13 cellular contexts compared by ENCODE assay signal in genomic region chr5:111563041-111563822, GRCh38. TPM values are rescaled to one million over a fixed set of nuclear protein-coding genes. Genes with fewer than 3 reads are reported as not detected.
A peak's percentile ranks its signal among the peaks of the same experiment; 100 is the strongest.
DNase-seq lines count a peak whose midpoint lies in the region; ATAC-seq and TF ChIP-seq lines count a peak whose summit lies in the region.
"Had no signal": no experiment of that assay in that cellular context is flagged by ENCODE, and none has a peak within 500 bp of the region (broad histone marks: within the 10 kb centered on the region; RNA-seq: fewer than 3 reads in every experiment).

No MANE protein-coding gene starts in this region.

- WGBS in smooth muscle cell (ENCODE audit: low lambda C conversion rate): 11% methylated on average over 6 of the region's 6 CpGs

- H3K27me3 Mint-ChIP-seq in activated CD4-positive, alpha-beta T cell treated with anti-CD3 and anti-CD28 coated beads, Interleukin-2, amount 10 ng/mL, durations not matched to agents 7 days and 5 days: peaks cover 18% of the 10 kb centered on the region
- peaks cover 0 to 12% of the 10 kb centered on the region in 2 donors for H3K27me3 Mint-ChIP-seq in T-cell

- no peaks in the 10 kb centered on the region for H4K20me1 ChIP-seq in smooth muscle cell (ENCODE audit: low read depth)

- H3K4me3 Mint-ChIP-seq in activated CD4-positive, alpha-beta T cell treated with anti-CD3 and anti-CD28 coated beads, Interleukin-2, amount 10 ng/mL, durations not matched to agents 7 days and 5 days: no peak overlapping the region
- no peak overlapping the region for H3K4me3 Mint-ChIP-seq in T-cell

- peaks cover 5% of the 10 kb centered on the region for H3K9me3 Mint-ChIP-seq in activated CD4-positive, alpha-beta T cell treated with anti-CD3 and anti-CD28 coated beads, Interleukin-2, amount 10 ng/mL, durations not matched to agents 7 days and 5 days
- H3K9me3 Mint-ChIP-seq in T-cell: peaks cover 0 to 12% (median 10%) of the 10 kb centered on the region in 3 donors

- peak; percentile 83 for ATAC-seq in left ventricle myocardium superior
- ATAC-seq in activated CD4-positive, CD25-positive, alpha-beta regulatory T cell treated with anti-CD3 and anti-CD28 coated beads, Interleukin-2, amount 50 U/mL, for 24 hours: no peak
- ATAC-seq in T-cell (replicated peaks in 1 of 4): no peak

- CTCF ChIA-PET in activated CD4-positive, alpha-beta T cell treated with anti-CD3 and anti-CD28 coated beads, Interleukin-2, amount 10 ng/mL, durations not matched to agents 7 days and 5 days (lab: Charles Lee): interaction anchor here (1.1 to 2.0 kb wide), 2 partner anchors 10 to 32 kb away, joined by 3 to 5 read pairs; no protein-coding TSS in a partner anchor
- CTCF ChIA-PET in T-cell (lab: Charles Lee): interaction anchor here in 1 of 2 donors (0.6 to 1.5 kb wide), 3 partner anchors 11 to 17 kb away, joined by 3 read pairs; no protein-coding TSS in a partner anchor

- peaks cover 20% of the 10 kb centered on the region for H3F3A ChIP-seq in smooth muscle cell (ENCODE audit: low read depth)

- H3K36me3 Mint-ChIP-seq in activated CD4-positive, alpha-beta T cell treated with anti-CD3 and anti-CD28 coated beads, Interleukin-2, amount 10 ng/mL, durations not matched to agents 7 days and 5 days (ENCODE audit: low read depth): no peaks in the 10 kb centered on the region
- peaks cover 4% of the 10 kb centered on the region for H3K36me3 Mint-ChIP-seq in T-cell

- intact Hi-C loops in left ventricle myocardium superior (cut with micrococcal nuclease): no loop called here

- H3K27ac Mint-ChIP-seq in activated CD4-positive, alpha-beta T cell treated with anti-CD3 and anti-CD28 coated beads, Interleukin-2, amount 10 ng/mL, durations not matched to agents 7 days and 5 days: no peak overlapping the region
- no peak overlapping the region for H3K27ac Mint-ChIP-seq in T-cell

- peak overlapping the region; percentile 38 for H3K4me2 ChIP-seq in smooth muscle cell

- no peaks in the 10 kb centered on the region for H3K4me1 Mint-ChIP-seq in activated CD4-positive, alpha-beta T cell treated with anti-CD3 and anti-CD28 coated beads, Interleukin-2, amount 10 ng/mL, durations not matched to agents 7 days and 5 days
- H3K4me1 Mint-ChIP-seq in T-cell: no peaks in the 10 kb centered on the region

- POLR2A ChIA-PET in activated CD4-positive, alpha-beta T cell treated with anti-CD3 and anti-CD28 coated beads, Interleukin-2, amount 10 ng/mL, durations not matched to agents 7 days and 5 days (lab: Charles Lee): no interaction called here
- POLR2A ChIA-PET in T-cell (lab: Charles Lee): no interaction called here

- peak; percentile 4 for DNase-seq in DMS79 treated with DMSO at 0.1 percent for 48 hours (lab: John Stamatoyannopoulos, UW)
- no peak for DNase-seq in DMS79 (lab: John Stamatoyannopoulos, UW)
- peak; percentile 50 for DNase-seq in astrocyte of the hippocampus (ENCODE audit: low read depth, low spot score)
- no peak for DNase-seq in left ventricle myocardium superior
- DNase-seq in smooth muscle cell (lab: John Stamatoyannopoulos, UW; ENCODE audit: unreplicated experiment): peak; percentile 13
- no peak for DNase-seq in activated CD4-positive, alpha-beta T cell treated with anti-CD3 and anti-CD28 coated beads, Interleukin-2, amount 10 ng/mL, durations not matched to agents 7 days and 5 days
- DNase-seq in T-cell: no peak
- DNase-seq: erythroblast, NCI-H2107 had no signal

- H3K79me2 ChIP-seq in smooth muscle cell (ENCODE audit: low read depth): no peaks in the 10 kb centered on the region

- peak overlapping the region; percentile 65 for H3K9ac ChIP-seq in smooth muscle cell (ENCODE audit: low read depth)

- H3K36me3 ChIP-seq in smooth muscle cell (ENCODE audit: low read depth): no peaks in the 10 kb centered on the region
- H3K36me3 ChIP-seq: ascending aorta, neutrophil had no signal

- no peak overlapping the region for H3K4me3 ChIP-seq in smooth muscle cell
- H3K4me3 ChIP-seq: ascending aorta had no signal

- no peaks in the 10 kb centered on the region for H3K9me3 ChIP-seq in smooth muscle cell (replicated peaks; ENCODE audit: low read depth)
- H3K9me3 ChIP-seq: neutrophil had no signal

- H3K4me1 ChIP-seq in smooth muscle cell (ENCODE audit: low read depth): peaks cover 6% of the 10 kb centered on the region
- H3K4me1 ChIP-seq: ascending aorta had no signal

- no peak overlapping the region for H2AFZ ChIP-seq in smooth muscle cell (ENCODE audit: low read depth)

- no peak for TF ChIP-seq CTCF in smooth muscle cell (IDR thresholded peaks at IDR 0.05; ENCODE audit: borderline replicate concordance, insufficient read depth, poor library complexity, severe bottlenecking)

- H3K27me3 ChIP-seq in smooth muscle cell (ENCODE audit: low read depth): no peaks in the 10 kb centered on the region
- H3K27me3 ChIP-seq: ascending aorta, neutrophil had no signal

- H3K27ac ChIP-seq in smooth muscle cell (ENCODE audit: low read depth): peak overlapping the region; percentile 93
- H3K27ac ChIP-seq: 22Rv1, ascending aorta, neutrophil had no signal

RNA-seq across cellular contexts. Expression of gene STARD4, which starts 50.9 kb away (rescaled TPM):
- 3.8 TPM for total RNA-seq in left ventricle myocardium superior
- total RNA-seq in smooth muscle cell: 123 and 152 TPM in 2 replicates
- polyA plus RNA-seq in smooth muscle cell: 32.8 and 41.7 TPM in 2 replicates
- 10 to 100 TPM; 33.7 to 37.4 TPM for total RNA-seq in activated CD4-positive, alpha-beta T cell treated with anti-CD3 and anti-CD28 coated beads, Interleukin-2, amount 10 ng/mL, durations not matched to agents 7 days and 5 days
- 10 to 100 TPM; 10.2 to 16.5 (median 12.0) TPM for total RNA-seq in T-cell

Comparison
In these comparisons a context has a peak if more than half of its experiments do, and no peak if none do; other contexts are left out.
1. DNase-seq: peak in DMS79 treated with DMSO at 0.1 percent for 48 hours (single experiment), astrocyte of the hippocampus (single experiment) and smooth muscle cell (single experiment); none in DMS79 (single experiment), left ventricle myocardium superior (single experiment), activated CD4-positive, alpha-beta T cell treated with anti-CD3 and anti-CD28 coated beads, Interleukin-2, amount 10 ng/mL, durations not matched to agents 7 days and 5 days (single experiment) and T-cell (0 of 34).